In genomic region chr7:132245539-132245938, GRCh38 we compare ENCODE assay signal across 28 cellular contexts.
"Had no signal": no experiment of that assay in that cellular context is flagged by ENCODE, and none has a peak within 500 bp of the region (broad histone marks: within the 10 kb centered on the region; RNA-seq: fewer than 3 reads in every experiment).

No MANE protein-coding gene starts in this region.

- H3K4me3 ChIP-seq: coronary artery, dorsolateral prefrontal cortex, esophagus muscularis mucosa, esophagus squamous epithelium, gastrocnemius medialis, gastroesophageal sphincter, heart left ventricle, heart right ventricle, hepatocyte had no signal

- H3K9me3 ChIP-seq: esophagus muscularis mucosa, gastrocnemius medialis had no signal

- ATAC-seq: effector memory CD8-positive, alpha-beta T cell; esophagus mucosa; foreskin keratinocyte; gastrocnemius medialis; gastroesophageal sphincter; heart left ventricle; heart right ventricle had no signal

- H3K27ac ChIP-seq: coronary artery, dorsolateral prefrontal cortex, epithelial cell of prostate, esophagus muscularis mucosa, esophagus squamous epithelium, foreskin keratinocyte, gastrocnemius medialis, gastroesophageal sphincter, heart left ventricle, heart right ventricle, hepatocyte had no signal

- H3K79me2 ChIP-seq: hepatocyte had no signal

- FAIRE-seq: endometrium, endothelial cell of umbilical vein, frontal cortex had no signal

- H3K36me3 ChIP-seq: esophagus muscularis mucosa, esophagus squamous epithelium, gastrocnemius medialis, gastroesophageal sphincter, heart left ventricle, heart right ventricle had no signal

- H3K4me2 ChIP-seq: hepatocyte had no signal

- H3K27me3 ChIP-seq: dorsolateral prefrontal cortex, esophagus muscularis mucosa, gastrocnemius medialis, gastroesophageal sphincter, heart left ventricle, heart right ventricle, hepatocyte had no signal

- H3K4me1 ChIP-seq: foreskin keratinocyte had no signal

- DNase-seq: cortex of kidney; dermis blood vessel endothelial cell; dorsolateral prefrontal cortex; effector CD4-positive, alpha-beta T cell; effector CD8-positive, alpha-beta T cell; effector memory CD4-positive, alpha-beta T cell; effector memory CD8-positive, alpha-beta T cell; endodermal cell; erythroblast; esophagus squamous epithelium; foreskin fibroblast; foreskin keratinocyte; foreskin melanocyte; gastrocnemius medialis; glutamatergic neuron; head of caudate nucleus; heart left ventricle; heart right ventricle; hippocampal formation had no signal

- H2AFZ ChIP-seq: hepatocyte had no signal
